16 cellular contexts compared by ENCODE assay signal in genomic region chr1:53536606-53537005, GRCh38.
DNase-seq lines count a peak whose midpoint lies in the region; ATAC-seq and TF ChIP-seq lines count a peak whose summit lies in the region.
"Had no signal": no experiment of that assay in that cellular context is flagged by ENCODE, and none has a peak within 500 bp of the region (broad histone marks: within the 10 kb centered on the region; RNA-seq: fewer than 3 reads in every experiment).

No MANE protein-coding gene starts in this region.

- H2AFZ ChIP-seq in osteoblast (ENCODE audit: low read length): no peak overlapping the region
- H2AFZ ChIP-seq: GM23338 had no signal

- H3K79me2 ChIP-seq in osteoblast (ENCODE audit: insufficient read depth, low read length): no peaks in the 10 kb centered on the region

- no peak overlapping the region for H3K4me3 ChIP-seq in WERI-Rb-1 (ENCODE audit: low read depth, low read length)
- no peak overlapping the region for H3K4me3 ChIP-seq in osteoblast (ENCODE audit: insufficient read depth, low read length)
- no peak overlapping the region for H3K4me3 ChIP-seq in lower lobe of right lung
- H3K4me3 ChIP-seq: GM23338 had no signal

- intact Hi-C loops in lower lobe of right lung (cut with DNase I): no loop called here

- in situ Hi-C loops in G401 (cut with HindIII; ENCODE audit: low sequenced_read_pairs): no loop called here

- no peak overlapping the region for H3K4me2 ChIP-seq in osteoblast (ENCODE audit: insufficient read depth, low read length)
- H3K4me2 ChIP-seq: GM23338 had no signal

- TF ChIP-seq CTCF in WERI-Rb-1 (IDR thresholded peaks at IDR 0.05; ENCODE audit: low read depth, low read length) (no peak), osteoblast (IDR thresholded peaks at IDR 0.05; ENCODE audit: extremely low read depth, low read depth, low read length) (no peak), lower lobe of right lung (IDR thresholded peaks at IDR 0.05) (no peak)

- H3K4me1 ChIP-seq in osteoblast (ENCODE audit: insufficient read depth, low read length) (peaks cover 14% of the 10 kb centered on the region), lower lobe of right lung (no peaks in the 10 kb centered on the region)
- H3K4me1 ChIP-seq: BE2C had no signal

- ATAC-seq in lower lobe of right lung (no peak), HG03520 (IDR thresholded peaks at IDR 0.05; ENCODE audit: unreplicated experiment) (no peak)
- ATAC-seq: GM23338, HepG2 had no signal

- DNase-seq in G401 (ENCODE audit: low spot score) (peak; percentile 57), NCI-H1694 (lab: John Stamatoyannopoulos, UW) (peak; percentile 34), WERI-Rb-1 (no peak), osteoblast (ENCODE audit: insufficient read length, low spot score, missing footprints) (peak; percentile 62), lower lobe of right lung (no peak), NCI-H2029 treated with DMSO at 0.1 percent for 48 hours (lab: John Stamatoyannopoulos, UW) (no peak)
- DNase-seq: BE2C; CD4-positive, CD25-positive, alpha-beta regulatory T cell; CD8-positive, alpha-beta memory T cell; COR-L47; DMS153; DMS79; GF-D8 had no signal

- no peaks in the 10 kb centered on the region for H3K9me3 ChIP-seq in WERI-Rb-1 (ENCODE audit: severe bottlenecking)
- no peaks in the 10 kb centered on the region for H3K9me3 ChIP-seq in osteoblast (ENCODE audit: low read depth, low read length)
- no peaks in the 10 kb centered on the region for H3K9me3 ChIP-seq in lower lobe of right lung
- H3K9me3 ChIP-seq: BE2C had no signal

- no peaks in the 10 kb centered on the region for H3K36me3 ChIP-seq in WERI-Rb-1
- H3K36me3 ChIP-seq in osteoblast (ENCODE audit: insufficient read depth, low read length): no peaks in the 10 kb centered on the region
- no peaks in the 10 kb centered on the region for H3K36me3 ChIP-seq in lower lobe of right lung
- H3K36me3 ChIP-seq: BE2C had no signal

- H3K27me3 ChIP-seq in WERI-Rb-1 (ENCODE audit: insufficient read depth, low read depth, severe bottlenecking) (no peaks in the 10 kb centered on the region), osteoblast (ENCODE audit: insufficient read depth, low read length) (no peaks in the 10 kb centered on the region), lower lobe of right lung (ENCODE audit: low read depth) (no peaks in the 10 kb centered on the region)
- H3K27me3 ChIP-seq: BE2C had no signal

- H3K27ac ChIP-seq in WERI-Rb-1 (peak overlapping the region; percentile 41), osteoblast (ENCODE audit: low read depth, low read length) (no peak overlapping the region), lower lobe of right lung (no peak overlapping the region)

- H4K20me1 ChIP-seq in osteoblast (ENCODE audit: insufficient read depth, low read length): peaks cover 33% of the 10 kb centered on the region

Comparison
In these comparisons a context has a peak if more than half of its experiments do, and no peak if none do; other contexts are left out.
1. DNase-seq: peak in G401 (single experiment), NCI-H1694 (single experiment) and osteoblast (single experiment); none in WERI-Rb-1 (single experiment), lower lobe of right lung (single experiment) and NCI-H2029 treated with DMSO at 0.1 percent for 48 hours (single experiment).